ENCODE assay signal across 7 cellular contexts in the genomic region with DNA sequence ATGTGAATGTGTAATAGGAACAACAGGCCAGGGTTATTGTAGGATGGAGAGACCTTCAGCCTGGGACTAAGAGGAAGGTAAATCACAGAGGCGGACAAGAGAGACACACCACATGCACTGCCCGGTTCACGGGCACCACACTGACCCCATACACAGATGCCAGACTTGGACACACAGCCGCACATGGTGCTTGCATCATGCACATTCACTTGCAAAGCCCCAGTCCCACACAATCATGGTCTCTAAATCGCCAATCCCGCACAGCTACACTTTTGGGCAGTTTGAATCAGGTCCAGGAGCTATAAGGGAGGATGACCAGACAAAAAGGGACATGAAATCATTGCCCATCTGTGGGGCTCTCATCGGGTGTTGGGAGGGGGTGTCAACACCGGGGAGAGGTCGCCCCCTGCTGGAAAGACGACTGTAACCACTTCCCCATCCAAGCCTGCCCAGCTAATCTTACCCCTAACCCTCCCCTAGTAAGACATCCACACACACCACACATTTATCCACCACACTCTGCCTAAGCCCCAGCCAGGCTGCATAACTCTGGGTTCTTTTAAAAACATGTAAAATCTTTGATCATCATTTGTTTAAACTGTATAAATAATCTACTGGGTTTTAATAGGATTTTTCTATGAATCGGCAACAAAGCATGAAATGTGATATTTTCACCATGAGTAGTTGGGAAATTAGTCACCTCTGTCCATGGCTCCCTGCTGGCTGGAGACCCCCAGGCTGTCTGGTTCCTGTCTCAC. TPM values are rescaled to one million over a fixed set of nuclear protein-coding genes. Genes with fewer than 3 reads are reported as not detected.
DNase-seq lines count a peak whose midpoint lies in the region; ATAC-seq and TF ChIP-seq lines count a peak whose summit lies in the region.

No MANE protein-coding gene starts in this region.

- in situ Hi-C loops in KBM-7 (cut with MboI; ENCODE audit: low pct_unique_long_range_greater_than_20kb, low sequenced_read_pairs), result no loop called here

- H3K4me1 Mint-ChIP-seq in memory B cell, result no peaks in the 10 kb centered on the region

- intact Hi-C loops in body of pancreas (cut with DNase I), result loop anchor here (10.0 kb wide), 1 partner anchor 307 kb away; no protein-coding TSS in a partner anchor

- WGBS in body of pancreas, 2 donors, result 46 to 50% methylated on average over 11 of the region's 11 CpGs

- peak; percentile 70 for DNase-seq in ELR (ENCODE audit: low read depth)
- DNase-seq in KBM-7, result peak; percentile 84
- peak in 3 of 5 donors; percentile 15 to 35 (median 32) for DNase-seq in T-helper 1 cell
- peak; percentile 41 to 65 (median 50) for DNase-seq in body of pancreas
- DNase-seq in memory B cell (ENCODE audit: low spot score in 2 of 2), result peak; percentile 39 to 51
- peak; percentile 26 for DNase-seq in superior temporal gyrus (ENCODE audit: extremely low spot score)
- DNase-seq in occipital lobe (lab: John Stamatoyannopoulos, UW), result no peak

- H3K4me1 ChIP-seq in body of pancreas, result no peaks in the 10 kb centered on the region

- no peak for TF ChIP-seq POLR2A in body of pancreas (IDR thresholded peaks at IDR 0.05)

- H3K4me3 Mint-ChIP-seq in memory B cell, result no peak overlapping the region

- no peaks in the 10 kb centered on the region for H3K36me3 Mint-ChIP-seq in memory B cell

- no peak overlapping the region for H3K27ac Mint-ChIP-seq in memory B cell

- peak in 6 of 7 experiments; percentile 35 to 61 (median 52) for TF ChIP-seq CTCF in body of pancreas (IDR thresholded peaks at IDR 0.05)

- no peaks in the 10 kb centered on the region for H3K9me3 Mint-ChIP-seq in memory B cell

- H3K9me3 ChIP-seq in body of pancreas, result no peaks in the 10 kb centered on the region

- no peak overlapping the region for H3K4me3 ChIP-seq in body of pancreas

- H3K36me3 ChIP-seq in body of pancreas (replicated peaks in 1 of 2; ENCODE audit: insufficient read depth in 1 of 2, low read depth in 2 of 2), result no peaks in the 10 kb centered on the region

- peaks cover 17% of the 10 kb centered on the region for H3K27me3 Mint-ChIP-seq in memory B cell

- no peak overlapping the region for H3K27ac ChIP-seq in body of pancreas

- no peaks in the 10 kb centered on the region for H3K27me3 ChIP-seq in body of pancreas

- peak; percentile 60 for ATAC-seq in body of pancreas
- ATAC-seq in memory B cell (ENCODE audit: low read depth), result peak; percentile 73

RNA-seq across cellular contexts. Expression of a gene that starts 40.5 kb away (rescaled TPM):
- total RNA-seq in body of pancreas, result 10 to 100 TPM; 16.2 to 26.7 TPM
- 61.9 TPM for total RNA-seq in occipital lobe
